ENCODE assay signal across 20 cellular contexts in the genomic region with DNA sequence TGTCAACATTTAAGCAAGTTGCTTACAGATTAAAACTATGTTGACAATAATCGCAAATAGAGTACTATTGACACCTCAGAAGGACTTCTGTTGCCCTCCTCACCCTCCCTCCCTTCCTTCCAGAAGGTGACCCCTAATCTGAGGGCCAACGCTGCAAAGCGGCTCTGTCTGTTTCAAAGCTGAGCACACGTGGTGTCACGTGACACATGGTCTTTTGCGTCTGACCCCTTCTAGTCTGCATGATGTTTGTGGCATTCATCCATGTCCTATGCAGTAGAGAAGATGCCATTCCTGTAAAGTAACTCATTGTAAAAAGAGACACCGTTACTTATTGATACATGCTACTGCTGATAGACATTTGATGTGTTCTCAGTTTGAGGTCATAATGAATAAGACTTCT.
DNase-seq lines count a peak whose midpoint lies in the region; ATAC-seq, FAIRE-seq and TF ChIP-seq lines count a peak whose summit lies in the region.
"Had no signal": no experiment of that assay in that cellular context is flagged by ENCODE, and none has a peak within 500 bp of the region (broad histone marks: within the 10 kb centered on the region; RNA-seq: fewer than 3 reads in every experiment).

No MANE protein-coding gene starts in this region.

- peak overlapping the region; percentile 54 for H3K27ac ChIP-seq in RWPE2 (ENCODE audit: poor library complexity, severe bottlenecking)
- H3K27ac ChIP-seq: neural progenitor cell, SK-N-MC had no signal

- no peaks in the 10 kb centered on the region for H3K27me3 Mint-ChIP-seq in osteocyte (ENCODE audit: unreplicated experiment)
- H3K27me3 Mint-ChIP-seq: stimulated activated naive CD8-positive, alpha-beta T cell treated with anti-CD3 and anti-CD28 coated beads, Interleukin-15, Interleukin-2, amounts not matched to agents 100 ng/mL and 50 ng/mL, for 24 hours had no signal

- no peaks in the 10 kb centered on the region for H3K9me3 ChIP-seq in RWPE2 (ENCODE audit: severe bottlenecking)

- DNase-seq in RWPE2 (ENCODE audit: low spot score) (no peak), choroid plexus epithelial cell (ENCODE audit: low read depth) (peak; percentile 27), osteocyte (ENCODE audit: extremely low spot score, unreplicated experiment) (no peak), urothelium cell line (ENCODE audit: low spot score) (no peak), left lobe of liver (ENCODE audit: low spot score) (no peak)
- DNase-seq: activated CD4-positive, CD25-positive, alpha-beta regulatory T cell; activated effector memory CD4-positive, alpha-beta T cell treated with anti-CD3 and anti-CD28 coated beads, Interleukin-2, amount 50 U/mL, for 16 hours; amygdala; cerebellar nuclear complex; endodermal cell; hippocampal formation; islet precursor cell; NCI-H1417; NCI-H526 treated with DMSO at 0.1 percent for 48 hours had no signal

- peak overlapping the region; percentile 93 for H3K27ac Mint-ChIP-seq in osteocyte (ENCODE audit: unreplicated experiment)
- H3K27ac Mint-ChIP-seq: endodermal cell; neural progenitor cell; stimulated activated naive CD8-positive, alpha-beta T cell treated with anti-CD3 and anti-CD28 coated beads, Interleukin-15, Interleukin-2, amounts not matched to agents 100 ng/mL and 50 ng/mL, for 24 hours had no signal

- H3K4me3 ChIP-seq in RWPE2 (ENCODE audit: severe bottlenecking) (no peak overlapping the region), choroid plexus epithelial cell (ENCODE audit: low read depth, low read length) (no peak overlapping the region)
- H3K4me3 ChIP-seq: GM12878, neural progenitor cell, SK-N-MC had no signal

- peaks cover 5% of the 10 kb centered on the region for H3K9me3 Mint-ChIP-seq in osteocyte (ENCODE audit: unreplicated experiment)
- H3K9me3 Mint-ChIP-seq: endodermal cell had no signal

- H3K4me1 ChIP-seq in RWPE2 (ENCODE audit: insufficient read depth, poor library complexity, severe bottlenecking) = peaks cover 11% of the 10 kb centered on the region
- H3K4me1 ChIP-seq: neural progenitor cell had no signal

- no peaks in the 10 kb centered on the region for H3K36me3 Mint-ChIP-seq in osteocyte (ENCODE audit: unreplicated experiment)
- H3K36me3 Mint-ChIP-seq: neural progenitor cell had no signal

- H3K36me3 ChIP-seq in RWPE2 (ENCODE audit: low read depth) = no peaks in the 10 kb centered on the region
- H3K36me3 ChIP-seq: neural progenitor cell had no signal

- ATAC-seq in RWPE2 (ENCODE audit: low read depth) (no peak), left lobe of liver (no peak), HG03571 (IDR thresholded peaks at IDR 0.05; ENCODE audit: unreplicated experiment) (no peak), HG03135 (IDR thresholded peaks at IDR 0.05; ENCODE audit: unreplicated experiment) (no peak)
- ATAC-seq: GM12878 had no signal

- TF ChIP-seq CTCF in RWPE2 (IDR thresholded peaks at IDR 0.05; ENCODE audit: poor library complexity, severe bottlenecking) (no peak), choroid plexus epithelial cell (conservative IDR thresholded peaks at IDR 0.05; ENCODE audit: low read depth, low read length) (no peak), osteocyte (IDR thresholded peaks at IDR 0.05) (no peak)

- H3K4me1 Mint-ChIP-seq in osteocyte (ENCODE audit: unreplicated experiment) = peaks cover 69% of the 10 kb centered on the region
- H3K4me1 Mint-ChIP-seq: endodermal cell, neural progenitor cell had no signal

- peak; percentile 76 for FAIRE-seq in urothelium cell line (lab: Jason Lieb, UNC)
- FAIRE-seq: GM12878 had no signal

- H3K27me3 ChIP-seq in RWPE2 (ENCODE audit: insufficient read depth, poor library complexity, severe bottlenecking) = no peaks in the 10 kb centered on the region
- H3K27me3 ChIP-seq: neural progenitor cell had no signal

- H3K4me3 Mint-ChIP-seq in osteocyte (ENCODE audit: unreplicated experiment) = no peak overlapping the region
- H3K4me3 Mint-ChIP-seq: endodermal cell; neural progenitor cell; stimulated activated naive CD8-positive, alpha-beta T cell treated with anti-CD3 and anti-CD28 coated beads, Interleukin-15, Interleukin-2, amounts not matched to agents 100 ng/mL and 50 ng/mL, for 24 hours had no signal
